ENCODE assay signal across 27 cellular contexts in the genomic region with DNA sequence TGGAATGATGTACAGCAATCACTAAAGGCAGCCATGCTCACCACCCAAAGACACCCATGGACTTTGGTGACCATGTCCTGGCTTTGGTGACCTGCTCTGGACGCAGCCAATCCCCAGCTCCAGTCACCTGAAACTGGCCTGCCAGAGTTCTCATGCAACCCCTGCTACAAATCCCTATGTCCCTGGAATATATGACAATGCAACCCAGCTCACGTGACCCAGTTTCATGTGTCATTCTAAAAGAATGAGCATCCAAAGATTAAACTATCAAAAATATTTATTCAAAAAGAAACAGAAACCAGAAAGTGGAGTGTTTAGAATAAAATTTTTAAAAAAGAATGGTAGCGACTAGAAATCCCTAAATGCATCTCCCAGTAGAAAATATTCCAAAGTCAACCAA.
DNase-seq lines count a peak whose midpoint lies in the region; ATAC-seq, FAIRE-seq and TF ChIP-seq lines count a peak whose summit lies in the region.
"Had no signal": no experiment of that assay in that cellular context is flagged by ENCODE, and none has a peak within 500 bp of the region (broad histone marks: within the 10 kb centered on the region; RNA-seq: fewer than 3 reads in every experiment).

No MANE protein-coding gene starts in this region.

- no peaks in the 10 kb centered on the region for H4K20me1 ChIP-seq in SK-N-SH (ENCODE audit: insufficient read depth)

- FAIRE-seq in kidney (lab: Jason Lieb, UNC), result no peak
- FAIRE-seq: GM12892 had no signal

- ATAC-seq in SK-N-SH treated with all-trans-retinoic acid at 6 μM for 48 hours (no peak; the same call in 2 of the 3 replicates), GM19452 (IDR thresholded peaks at IDR 0.05; ENCODE audit: unreplicated experiment) (no peak)
- ATAC-seq: effector memory CD8-positive, alpha-beta T cell; psoas muscle; WTC11 had no signal

- H3K4me2 ChIP-seq in SK-N-SH, result peak overlapping the region; percentile 17; the same call in 1 of the 2 replicates

- no peak for TF ChIP-seq RAD21 in SK-N-SH (IDR thresholded peaks at IDR 0.05; ENCODE audit: low read length)

- no peak for DNase-seq in SK-N-SH
- peak; percentile 9 for DNase-seq in amniotic stem cell (lab: John Stamatoyannopoulos, UW)
- DNase-seq in fibroblast of peridontal ligament (ENCODE audit: extremely low read depth), result peak; percentile 50
- no peak for DNase-seq in HK-2 (ENCODE audit: unreplicated experiment)
- no peak for DNase-seq in kidney
- no peak for DNase-seq in superior temporal gyrus (ENCODE audit: extremely low spot score)
- DNase-seq: activated CD4-positive, alpha-beta T cell treated with anti-CD3 and anti-CD28 coated beads, Interleukin-2, amount 50 U/mL, for 4 hours; activated CD8-positive, alpha-beta memory T cell treated with anti-CD3 and anti-CD28 coated beads, Interleukin-2, amount 50 U/mL, for 4 hours; activated naive CD8-positive, alpha-beta T cell treated with anti-CD3 and anti-CD28 coated beads for 36 hours; BE2C; colonic mucosa; DMS79; effector memory CD8-positive, alpha-beta T cell; head of caudate nucleus; NCI-H1092 treated with DMSO at 0.1 percent for 48 hours; NCI-H1930; NCI-H69; psoas muscle; trophoblast cell had no signal

- H3K9me3 ChIP-seq in SK-N-SH, result no peaks in the 10 kb centered on the region
- H3K9me3 ChIP-seq in kidney (ENCODE audit: control insufficient read depth in 1 of 2, low read length in 2 of 2), result no peaks in the 10 kb centered on the region
- H3K9me3 ChIP-seq: BE2C, colonic mucosa, esophagus muscularis mucosa, neutrophil, psoas muscle had no signal

- H3K4me3 ChIP-seq in SK-N-SH (ENCODE audit: low read depth in 2 of 2, low read length in 1 of 2) (no peak overlapping the region), kidney (ENCODE audit: low read length in 2 of 2) (no peak overlapping the region)
- H3K4me3 ChIP-seq: colonic mucosa, esophagus muscularis mucosa, psoas muscle had no signal

- TF ChIP-seq EP300 in SK-N-SH (IDR thresholded peaks at IDR 0.05; ENCODE audit: borderline replicate concordance in 1 of 2, low read depth in 1 of 2, low read length in 1 of 2), result no peak

- no peaks in the 10 kb centered on the region for H3K79me2 ChIP-seq in SK-N-SH (ENCODE audit: insufficient read depth)

- CTCF ChIA-PET in SK-N-SH (lab: Yijun Ruan, JAX), result interaction anchor here (1.2 kb wide), 2 partner anchors 10 to 11 kb away, joined by 3 read pairs; no protein-coding TSS in a partner anchor

- H2AFZ ChIP-seq in SK-N-SH (ENCODE audit: low read depth), result no peak overlapping the region; the same call in 1 of the 2 replicates

- no peaks in the 10 kb centered on the region for H3K27me3 ChIP-seq in SK-N-SH (ENCODE audit: insufficient read depth)
- H3K27me3 ChIP-seq: colonic mucosa, esophagus muscularis mucosa, neutrophil had no signal

- TF ChIP-seq CTCF in SK-N-SH (IDR thresholded peaks at IDR 0.05) (no peak), kidney (IDR thresholded peaks at IDR 0.05; ENCODE audit: borderline replicate concordance, extremely low read depth, insufficient read depth) (no peak)

- intact Hi-C loops in kidney (cut with DNase I), result no loop called here

- H3K9ac ChIP-seq in SK-N-SH (no peak overlapping the region), kidney (ENCODE audit: low read length in 2 of 2) (no peak overlapping the region)

- H3K36me3 ChIP-seq in SK-N-SH (replicated peaks in 1 of 2; ENCODE audit: control insufficient read depth in 1 of 2, insufficient read depth in 2 of 2, low read length in 1 of 2), result no peaks in the 10 kb centered on the region
- H3K36me3 ChIP-seq in kidney (ENCODE audit: control insufficient read depth in 1 of 2, insufficient read depth in 2 of 2, low read length in 2 of 2), result no peaks in the 10 kb centered on the region
- H3K36me3 ChIP-seq: BE2C, colonic mucosa, esophagus muscularis mucosa, neutrophil had no signal

- H3K27ac ChIP-seq in SK-N-SH (ENCODE audit: low read depth in 2 of 2, low read length in 1 of 2) (peak overlapping the region in 1 of 2 experiments; percentile 28; a peak in 2 of 4 replicates), kidney (ENCODE audit: low read depth in 2 of 2, low read length in 2 of 2) (no peak overlapping the region)
- H3K27ac ChIP-seq: 22Rv1, colonic mucosa, esophagus muscularis mucosa, neutrophil, psoas muscle, RWPE1 had no signal

- POLR2A ChIA-PET in SK-N-SH (lab: Yijun Ruan, JAX), result no interaction called here

- H3K4me1 ChIP-seq in SK-N-SH (ENCODE audit: control insufficient read depth in 1 of 2, insufficient read depth in 2 of 2, low read depth in 1 of 2, low read length in 1 of 2) (peaks cover 0 to 7% of the 10 kb centered on the region in 2 experiments; a peak in 1 of 4 replicates), kidney (ENCODE audit: control insufficient read depth in 1 of 2, insufficient read depth in 1 of 2, low read depth in 1 of 2, low read length in 2 of 2) (no peaks in the 10 kb centered on the region)
- H3K4me1 ChIP-seq: BE2C, colonic mucosa, esophagus muscularis mucosa, psoas muscle had no signal

- no peaks in the 10 kb centered on the region for H3K9me2 ChIP-seq in SK-N-SH

- H3F3A ChIP-seq in SK-N-SH (replicated peaks; ENCODE audit: insufficient read depth), result no peaks in the 10 kb centered on the region

- WGBS in SK-N-SH (ENCODE audit: low lambda C conversion rate), result 77% methylated on average over 3 of the region's 3 CpGs

TF ChIP-seq in SK-N-SH, 30 proteins besides CTCF, POLR2A, EP300 and RAD21:
- no peak for TF ChIP-seq NFIC (IDR thresholded peaks at IDR 0.05; ENCODE audit: borderline replicate concordance)
- TF ChIP-seq, protein P1, sequence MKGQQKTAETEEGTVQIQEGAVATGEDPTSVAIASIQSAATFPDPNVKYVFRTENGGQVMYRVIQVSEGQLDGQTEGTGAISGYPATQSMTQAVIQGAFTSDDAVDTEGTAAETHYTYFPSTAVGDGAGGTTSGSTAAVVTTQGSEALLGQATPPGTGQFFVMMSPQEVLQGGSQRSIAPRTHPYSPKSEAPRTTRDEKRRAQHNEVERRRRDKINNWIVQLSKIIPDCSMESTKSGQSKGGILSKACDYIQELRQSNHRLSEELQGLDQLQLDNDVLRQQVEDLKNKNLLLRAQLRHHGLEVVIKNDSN (IDR thresholded peaks at IDR 0.05; ENCODE audit: borderline replicate concordance, low read depth), result peak; percentile 64

TF ChIP-seq in SK-N-SH treated with all-trans-retinoic acid at 6 μM for 48 hours, 23 proteins besides CTCF, POLR2A, EP300 and RAD21:
- TF ChIP-seq ZNF8 (CRISPR knock-in tag; IDR thresholded peaks at IDR 0.05) (no peak), TCF4 (CRISPR knock-in tag; IDR thresholded peaks at IDR 0.05; ENCODE audit: borderline replicate concordance) (no peak)
- TF ChIP-seq, protein P2, sequence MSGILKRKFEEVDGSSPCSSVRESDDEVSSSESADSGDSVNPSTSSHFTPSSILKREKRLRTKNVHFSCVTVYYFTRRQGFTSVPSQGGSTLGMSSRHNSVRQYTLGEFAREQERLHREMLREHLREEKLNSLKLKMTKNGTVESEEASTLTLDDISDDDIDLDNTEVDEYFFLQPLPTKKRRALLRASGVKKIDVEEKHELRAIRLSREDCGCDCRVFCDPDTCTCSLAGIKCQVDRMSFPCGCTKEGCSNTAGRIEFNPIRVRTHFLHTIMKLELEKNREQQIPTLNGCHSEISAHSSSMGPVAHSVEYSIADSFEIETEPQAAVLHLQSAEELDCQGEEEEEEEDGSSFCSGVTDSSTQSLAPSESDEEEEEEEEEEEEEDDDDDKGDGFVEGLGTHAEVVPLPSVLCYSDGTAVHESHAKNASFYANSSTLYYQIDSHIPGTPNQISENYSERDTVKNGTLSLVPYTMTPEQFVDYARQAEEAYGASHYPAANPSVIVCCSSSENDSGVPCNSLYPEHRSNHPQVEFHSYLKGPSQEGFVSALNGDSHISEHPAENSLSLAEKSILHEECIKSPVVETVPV (CRISPR knock-in tag; IDR thresholded peaks at IDR 0.05), result no peak

Comparison
In these comparisons a context has a peak if more than half of its experiments do, and no peak if none do; other contexts are left out.
1. DNase-seq: peak in amniotic stem cell (single experiment) and fibroblast of peridontal ligament (single experiment); none in SK-N-SH (single experiment), HK-2 (single experiment), kidney (single experiment) and superior temporal gyrus (single experiment).